In genomic region chr14:32361674-32362073, GRCh38 we compare ENCODE assay signal across 29 cellular contexts.
"Had no signal": no experiment of that assay in that cellular context is flagged by ENCODE, and none has a peak within 500 bp of the region (broad histone marks: within the 10 kb centered on the region; RNA-seq: fewer than 3 reads in every experiment).

No MANE protein-coding gene starts in this region.

- H3K9me3 ChIP-seq: ovary, psoas muscle, right lobe of liver, sigmoid colon, stomach, thoracic aorta, thyroid gland, tibial nerve, upper lobe of left lung, uterus had no signal

- ATAC-seq: naive thymus-derived CD8-positive, alpha-beta T cell; natural killer cell treated with Interleukin-12 subunit alpha and Interleukin-12 subunit beta and Interleukin-15 and Interleukin-18, amount 100 ng/mL, for 72 hours; psoas muscle; right cardiac atrium; right lobe of liver; stimulated activated effector memory CD8-positive, alpha-beta T cell treated with anti-CD3 and anti-CD28 coated beads, Interleukin-12 subunit alpha, Interleukin-12 subunit beta, amount 100 ng/mL, for 72 hours; stimulated activated naive B cell treated with anti-CD40 and anti-IgM and Interleukin-4, amounts not matched to agents 10 μg/mL and 1 μg/mL and 100 μg/mL, for 72 hours had no signal

- H3K9me3 Mint-ChIP-seq: naive thymus-derived CD8-positive, alpha-beta T cell; natural killer cell treated with Interleukin-12 subunit alpha and Interleukin-12 subunit beta and Interleukin-15 and Interleukin-18, amount 100 ng/mL, for 72 hours; nephron progenitor cell; neural crest cell; stimulated activated effector memory CD8-positive, alpha-beta T cell treated with anti-CD3 and anti-CD28 coated beads, Interleukin-12 subunit alpha, Interleukin-12 subunit beta, amount 100 ng/mL, for 72 hours; stimulated activated naive B cell treated with anti-CD40 and anti-IgM and Interleukin-4, amounts not matched to agents 10 μg/mL and 1 μg/mL and 100 μg/mL, for 72 hours; stimulated activated naive CD8-positive, alpha-beta T cell treated with anti-CD3 and anti-CD28 coated beads, Interleukin-15, Interleukin-2, amounts not matched to agents 100 ng/mL and 50 ng/mL, for 24 hours had no signal

- H3K79me2 ChIP-seq: parathyroid adenoma had no signal

- H3K4me1 Mint-ChIP-seq: naive thymus-derived CD8-positive, alpha-beta T cell; stimulated activated effector memory CD8-positive, alpha-beta T cell treated with anti-CD3 and anti-CD28 coated beads, Interleukin-12 subunit alpha, Interleukin-12 subunit beta, amount 100 ng/mL, for 72 hours; stimulated activated naive B cell treated with anti-CD40 and anti-IgM and Interleukin-4, amounts not matched to agents 10 μg/mL and 1 μg/mL and 100 μg/mL, for 72 hours had no signal

- H3K4me3 ChIP-seq: ovary, psoas muscle, right lobe of liver, sigmoid colon, stomach, thoracic aorta, thyroid gland, tibial nerve, upper lobe of left lung, uterus had no signal

- H3K27me3 Mint-ChIP-seq: progenitor cell of endocrine pancreas had no signal

- H3K36me3 ChIP-seq: ovary, right lobe of liver, sigmoid colon, stomach, thoracic aorta, thyroid gland, tibial nerve, upper lobe of left lung, uterus had no signal

- H3K27me3 ChIP-seq: ovary, right lobe of liver, sigmoid colon, stomach, thyroid gland, tibial nerve, upper lobe of left lung, uterus had no signal

- H3K36me3 Mint-ChIP-seq: naive thymus-derived CD8-positive, alpha-beta T cell; natural killer cell treated with Interleukin-12 subunit alpha and Interleukin-12 subunit beta and Interleukin-15 and Interleukin-18, amount 100 ng/mL, for 72 hours; stimulated activated effector memory CD8-positive, alpha-beta T cell treated with anti-CD3 and anti-CD28 coated beads, Interleukin-12 subunit alpha, Interleukin-12 subunit beta, amount 100 ng/mL, for 72 hours; stimulated activated naive B cell treated with anti-CD40 and anti-IgM and Interleukin-4, amounts not matched to agents 10 μg/mL and 1 μg/mL and 100 μg/mL, for 72 hours had no signal

- H2AFZ ChIP-seq: parathyroid adenoma had no signal

- H3K27ac Mint-ChIP-seq: naive thymus-derived CD8-positive, alpha-beta T cell; natural killer cell treated with Interleukin-12 subunit alpha and Interleukin-12 subunit beta and Interleukin-15 and Interleukin-18, amount 100 ng/mL, for 72 hours; nephron progenitor cell; progenitor cell of endocrine pancreas; stimulated activated effector memory CD8-positive, alpha-beta T cell treated with anti-CD3 and anti-CD28 coated beads, Interleukin-12 subunit alpha, Interleukin-12 subunit beta, amount 100 ng/mL, for 72 hours; stimulated activated naive B cell treated with anti-CD40 and anti-IgM and Interleukin-4, amounts not matched to agents 10 μg/mL and 1 μg/mL and 100 μg/mL, for 72 hours; stimulated activated naive CD8-positive, alpha-beta T cell treated with anti-CD3 and anti-CD28 coated beads, Interleukin-15, Interleukin-2, amounts not matched to agents 100 ng/mL and 50 ng/mL, for 24 hours had no signal

- H3K9ac ChIP-seq: parathyroid adenoma had no signal

- H3K27ac ChIP-seq: ovary, parathyroid adenoma, psoas muscle, right lobe of liver, sigmoid colon, stomach, thoracic aorta, thyroid gland, tibial nerve, upper lobe of left lung, uterus had no signal

- H3K4me3 Mint-ChIP-seq: naive thymus-derived CD8-positive, alpha-beta T cell; natural killer cell treated with Interleukin-12 subunit alpha and Interleukin-12 subunit beta and Interleukin-15 and Interleukin-18, amount 100 ng/mL, for 72 hours; nephron progenitor cell; neural crest cell; stimulated activated effector memory CD8-positive, alpha-beta T cell treated with anti-CD3 and anti-CD28 coated beads, Interleukin-12 subunit alpha, Interleukin-12 subunit beta, amount 100 ng/mL, for 72 hours; stimulated activated naive B cell treated with anti-CD40 and anti-IgM and Interleukin-4, amounts not matched to agents 10 μg/mL and 1 μg/mL and 100 μg/mL, for 72 hours; stimulated activated naive CD8-positive, alpha-beta T cell treated with anti-CD3 and anti-CD28 coated beads, Interleukin-15, Interleukin-2, amounts not matched to agents 100 ng/mL and 50 ng/mL, for 24 hours had no signal

- DNase-seq: naive thymus-derived CD8-positive, alpha-beta T cell; nephron progenitor cell; occipital lobe; ovary; posterior cingulate gyrus; psoas muscle; right cardiac atrium; right lobe of liver; sigmoid colon; small intestine; stimulated activated CD4-positive, alpha-beta T cell treated with anti-CD3 and anti-CD28 coated beads, Interleukin-15, amount 100 ng/mL, for 24 hours; stimulated activated CD4-positive, alpha-beta T cell treated with anti-CD3 and anti-CD28 coated beads, Interleukin-2, amount 100 ng/mL, for 24 hours; stimulated activated CD4-positive, alpha-beta T cell treated with anti-CD3 and anti-CD28 coated beads, Interleukin-2, amount 100 ng/mL, for 48 hours; stimulated activated CD4-positive, alpha-beta T cell treated with anti-CD3 and anti-CD28 coated beads, Interleukin-4, amount 100 ng/mL, for 24 hours; stimulated activated naive B cell treated with anti-CD40 and anti-IgM and Interleukin-4, amounts not matched to agents 10 μg/mL and 1 μg/mL and 100 μg/mL, for 72 hours; stimulated activated naive CD4-positive, alpha-beta T cell treated with Interleukin-2 at 50 U/mL for 16 hours; stomach; thyroid gland; trophoblast cell; upper lobe of left lung; uterus had no signal

- H3K4me1 ChIP-seq: parathyroid adenoma, right lobe of liver, uterus had no signal
